ENCODE assay signal across 10 cellular contexts in the genomic region with DNA sequence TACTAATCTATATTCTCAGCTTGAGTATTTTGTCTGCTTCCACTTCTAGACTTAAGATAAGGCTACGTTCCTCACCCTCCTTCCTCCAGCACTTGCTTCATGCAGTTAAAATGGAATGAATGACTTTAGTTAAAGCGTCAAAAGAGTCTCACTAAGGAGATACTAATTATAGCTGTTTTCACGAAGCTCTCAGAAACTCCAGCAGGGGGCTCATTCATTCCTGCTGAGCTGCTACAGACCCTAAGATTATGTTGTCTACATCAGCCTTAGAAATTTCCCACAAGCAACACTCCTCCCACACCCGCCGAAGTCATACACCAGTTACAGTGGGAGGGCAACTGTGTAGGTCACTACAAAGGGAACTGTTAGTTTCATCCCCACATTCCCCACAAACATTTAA. TPM values are rescaled to one million over a fixed set of nuclear protein-coding genes. Genes with fewer than 3 reads are reported as not detected.
DNase-seq lines count a peak whose midpoint lies in the region; ATAC-seq and TF ChIP-seq lines count a peak whose summit lies in the region.
"Had no signal": no experiment of that assay in that cellular context is flagged by ENCODE, and none has a peak within 500 bp of the region (broad histone marks: within the 10 kb centered on the region; RNA-seq: fewer than 3 reads in every experiment).

No MANE protein-coding gene starts in this region.

- H3K27me3 Mint-ChIP-seq in natural killer cell (ENCODE audit: low read depth in 2 of 2), result peaks cover 0 to 4% of the 10 kb centered on the region in 2 donors
- no peaks in the 10 kb centered on the region for H3K27me3 Mint-ChIP-seq in natural killer cell treated with Interleukin-12 subunit alpha and Interleukin-12 subunit beta and Interleukin-15 and Interleukin-18, amount 100 ng/mL, for 72 hours

- H3F3A ChIP-seq in PC-3 (ENCODE audit: low read length, unreplicated experiment), result no peaks in the 10 kb centered on the region

- H3K27me3 ChIP-seq in PC-3 (ENCODE audit: low read length) (no peaks in the 10 kb centered on the region), fibroblast of lung (ENCODE audit: control insufficient read depth, insufficient read depth, low read length) (peaks cover 5% of the 10 kb centered on the region), dorsolateral prefrontal cortex (peaks cover 0 to 6% (median 0%) of the 10 kb centered on the region in 45 donors), tibial nerve (no peaks in the 10 kb centered on the region)

- H3K27ac ChIP-seq in PC-3 (ENCODE audit: low read length), result no peak overlapping the region
- H3K27ac ChIP-seq in fibroblast of lung (ENCODE audit: insufficient read depth, low read length), result no peak overlapping the region
- H3K27ac ChIP-seq in dorsolateral prefrontal cortex, result no peak overlapping the region
- H3K27ac ChIP-seq in tibial nerve, result peak overlapping the region in 1 of 4 donors; percentile 0

- TF ChIP-seq EP300 in tibial nerve (IDR thresholded peaks at IDR 0.05), result no peak

- BruUV-seq in PC-3 (replicated peaks; lab: Mats Ljungman, UMichigan), result no TSS peak

- H3K79me2 ChIP-seq in PC-3 (ENCODE audit: low read length) (no peaks in the 10 kb centered on the region), fibroblast of lung (ENCODE audit: control insufficient read depth, insufficient read depth, low read length) (no peaks in the 10 kb centered on the region)

- intact Hi-C loops in natural killer cell (cut with micrococcal nuclease) (no loop called here), PC-3 (cut with micrococcal nuclease) (no loop called here), dorsolateral prefrontal cortex (cut with DNase I) (loop anchor here in 1 of 2 donors (5.0 kb wide), 1 partner anchor 42 kb away; no protein-coding TSS in a partner anchor)

- no peak overlapping the region for H3K4me3 Mint-ChIP-seq in natural killer cell
- no peak overlapping the region for H3K4me3 Mint-ChIP-seq in natural killer cell treated with Interleukin-12 subunit alpha and Interleukin-12 subunit beta and Interleukin-15 and Interleukin-18, amount 100 ng/mL, for 72 hours
- H3K4me3 Mint-ChIP-seq: activated CD8-positive, alpha-beta memory T cell treated with anti-CD3 and anti-CD28 coated beads, Interleukin-2, amount 10 ng/mL, durations not matched to agents 7 days and 5 days had no signal

- H3K4me1 ChIP-seq in PC-3 (ENCODE audit: insufficient read depth, low read length) (peaks cover 11% of the 10 kb centered on the region), fibroblast of lung (ENCODE audit: control insufficient read depth, extremely low read depth, insufficient read depth, low read length) (no peaks in the 10 kb centered on the region), tibial nerve (peaks cover 0 to 20% (median 0%) of the 10 kb centered on the region in 4 donors)

- TF ChIP-seq CTCF in natural killer cell (IDR thresholded peaks at IDR 0.05) (no peak), PC-3 (conservative IDR thresholded peaks at IDR 0.05; ENCODE audit: low read depth, low read length) (peak; percentile 47; the same call in 1 of the 2 replicates), fibroblast of lung (conservative IDR thresholded peaks at IDR 0.05 in 1 of 2, IDR thresholded peaks at IDR 0.05 in 1 of 2; ENCODE audit: low read depth in 1 of 2, low read length in 2 of 2) (peak; percentile 17 to 52), dorsolateral prefrontal cortex (IDR thresholded peaks at IDR 0.05 in 54 of 56, conservative IDR thresholded peaks at IDR 0.05 in 2 of 56; ENCODE audit: low read depth in 1 of 56, partially characterized antibody in 56 of 56) (peak in 1 of 56 donors; percentile 12), tibial nerve (IDR thresholded peaks at IDR 0.05) (peak in 1 of 5 experiments; percentile 14)

- peak in 2 of 3 donors; percentile 27 to 58 for ATAC-seq in natural killer cell
- no peak for ATAC-seq in natural killer cell treated with Interleukin-12 subunit alpha and Interleukin-12 subunit beta and Interleukin-15 and Interleukin-18, amount 100 ng/mL, for 72 hours
- ATAC-seq in PC-3, result no peak
- ATAC-seq: activated CD8-positive, alpha-beta memory T cell treated with anti-CD3 and anti-CD28 coated beads, Interleukin-2, amount 10 ng/mL, durations not matched to agents 7 days and 5 days had no signal

- POLR2A ChIA-PET in PC-3 (lab: Charles Lee; ENCODE audit: unreplicated experiment), result interaction anchor here (0.7 kb wide), 1 partner anchor 58 kb away, joined by 5 read pairs; no protein-coding TSS in a partner anchor

- H3K4me3 ChIP-seq in PC-3 (ENCODE audit: low read length) (no peak overlapping the region), fibroblast of lung (replicated peaks in 1 of 4; ENCODE audit: control extremely low read depth in 1 of 4, insufficient read depth in 1 of 4, low read depth in 3 of 4, low read length in 4 of 4) (no peak overlapping the region), dorsolateral prefrontal cortex (no peak overlapping the region), tibial nerve (no peak overlapping the region)

- DNase-seq in natural killer cell (no peak), PC-3 (peak; percentile 41), fibroblast of lung (ENCODE audit: low read depth in 2 of 2) (peak; percentile 18 to 62), T-helper 2 cell (no peak), cerebellar cortex (ENCODE audit: low spot score) (no peak), dorsolateral prefrontal cortex (no peak), tibial nerve (ENCODE audit: low spot score in 2 of 2) (no peak)
- no peak for DNase-seq in natural killer cell treated with Interleukin-12 subunit alpha and Interleukin-12 subunit beta and Interleukin-15 and Interleukin-18, amount 100 ng/mL, for 72 hours (ENCODE audit: low spot score)
- DNase-seq: activated CD8-positive, alpha-beta memory T cell treated with anti-CD3 and anti-CD28 coated beads, Interleukin-2, amount 10 ng/mL, durations not matched to agents 7 days and 5 days; hypothalamus had no signal

- no peaks in the 10 kb centered on the region for H3K36me3 Mint-ChIP-seq in natural killer cell
- H3K36me3 Mint-ChIP-seq in natural killer cell treated with Interleukin-12 subunit alpha and Interleukin-12 subunit beta and Interleukin-15 and Interleukin-18, amount 100 ng/mL, for 72 hours, result no peaks in the 10 kb centered on the region
- H3K36me3 Mint-ChIP-seq: activated CD8-positive, alpha-beta memory T cell treated with anti-CD3 and anti-CD28 coated beads, Interleukin-2, amount 10 ng/mL, durations not matched to agents 7 days and 5 days had no signal

- no peaks in the 10 kb centered on the region for H3K9me3 ChIP-seq in PC-3 (ENCODE audit: low read length)
- no peaks in the 10 kb centered on the region for H3K9me3 ChIP-seq in fibroblast of lung (ENCODE audit: control insufficient read depth, insufficient read depth, low read depth, low read length)
- peaks cover 0 to 16% (median 0%) of the 10 kb centered on the region in 4 donors for H3K9me3 ChIP-seq in tibial nerve

- no peak overlapping the region for H3K27ac Mint-ChIP-seq in natural killer cell
- no peak overlapping the region for H3K27ac Mint-ChIP-seq in natural killer cell treated with Interleukin-12 subunit alpha and Interleukin-12 subunit beta and Interleukin-15 and Interleukin-18, amount 100 ng/mL, for 72 hours
- H3K27ac Mint-ChIP-seq: activated CD8-positive, alpha-beta memory T cell treated with anti-CD3 and anti-CD28 coated beads, Interleukin-2, amount 10 ng/mL, durations not matched to agents 7 days and 5 days had no signal

- H3K36me3 ChIP-seq in PC-3 (ENCODE audit: low read depth, low read length), result no peaks in the 10 kb centered on the region
- no peaks in the 10 kb centered on the region for H3K36me3 ChIP-seq in fibroblast of lung (ENCODE audit: control insufficient read depth, insufficient read depth, low read length)
- no peaks in the 10 kb centered on the region for H3K36me3 ChIP-seq in tibial nerve

- H3K9me2 ChIP-seq in PC-3 (replicated peaks; ENCODE audit: low read length), result no peaks in the 10 kb centered on the region

- no peak overlapping the region for H3K4me2 ChIP-seq in PC-3 (ENCODE audit: low read length)
- H3K4me2 ChIP-seq in fibroblast of lung (ENCODE audit: extremely low read depth, insufficient read depth, low read length), result no peak overlapping the region

- 30 to 31% methylated on average over 5 of the region's 5 CpGs for WGBS in tibial nerve, 2 donors

- H3K4me1 Mint-ChIP-seq in natural killer cell, result peaks cover 5% of the 10 kb centered on the region in 2 donors
- peaks cover 0 to 8% of the 10 kb centered on the region in 2 donors for H3K4me1 Mint-ChIP-seq in natural killer cell treated with Interleukin-12 subunit alpha and Interleukin-12 subunit beta and Interleukin-15 and Interleukin-18, amount 100 ng/mL, for 72 hours (ENCODE audit: low read depth in 2 of 2)
- H3K4me1 Mint-ChIP-seq: activated CD8-positive, alpha-beta memory T cell treated with anti-CD3 and anti-CD28 coated beads, Interleukin-2, amount 10 ng/mL, durations not matched to agents 7 days and 5 days had no signal

- no peak overlapping the region for H2AFZ ChIP-seq in PC-3 (ENCODE audit: low read length)
- H2AFZ ChIP-seq in fibroblast of lung (ENCODE audit: low read length), result no peak overlapping the region

- H4K20me1 ChIP-seq in PC-3 (ENCODE audit: low read length), result no peaks in the 10 kb centered on the region
- H4K20me1 ChIP-seq in fibroblast of lung (ENCODE audit: control insufficient read depth, extremely low read depth, insufficient read depth, low read length), result no peaks in the 10 kb centered on the region

- no peaks in the 10 kb centered on the region for H3K9me3 Mint-ChIP-seq in natural killer cell
- H3K9me3 Mint-ChIP-seq in natural killer cell treated with Interleukin-12 subunit alpha and Interleukin-12 subunit beta and Interleukin-15 and Interleukin-18, amount 100 ng/mL, for 72 hours, result no peaks in the 10 kb centered on the region

- TF ChIP-seq POLR2A in tibial nerve (IDR thresholded peaks at IDR 0.05), result no peak

- H3K9ac ChIP-seq in PC-3 (ENCODE audit: low read length) (no peak overlapping the region), fibroblast of lung (ENCODE audit: insufficient read depth, low read length) (no peak overlapping the region)

- CTCF ChIA-PET in PC-3 (lab: Charles Lee), result interaction anchor here (0.6 to 1.6 kb wide), 3 partner anchors 49 to 95 kb away, joined by 3 to 5 read pairs (median 4); no protein-coding TSS in a partner anchor

RNA-seq across cellular contexts. Expression of a gene that starts 57.0 kb away (rescaled TPM):
- 100 to 1,000 TPM in 1 of 3 donors, 10 to 100 TPM in 2; 54.2 to 106 (median 84.9) TPM for total RNA-seq in natural killer cell
- 10 to 100 TPM in 1 of 2 donors, 1 to 10 TPM in 1; 2.5 to 10.0 TPM for total RNA-seq in natural killer cell treated with Interleukin-12 subunit alpha and Interleukin-12 subunit beta and Interleukin-15 and Interleukin-18, amount 100 ng/mL, for 72 hours
- 32.6 and 42.2 TPM in 2 replicates for total RNA-seq in PC-3 (2014; rRNA removed)
- 30.3 and 44.9 TPM in 2 replicates for total RNA-seq in fibroblast of lung
- polyA plus RNA-seq in fibroblast of lung, result 13.8 and 17.8 TPM in 2 replicates
- 20.3 and 31.8 TPM in 2 replicates for polyA plus RNA-seq in fibroblast of lung (2012)
- 41.5 and 58.1 TPM in 2 replicates for polyA minus RNA-seq in fibroblast of lung (ENCODE audit: low replicate concordance)
- 10 to 100 TPM; 29.4 to 72.9 (median 48.3) TPM for total RNA-seq in dorsolateral prefrontal cortex
- 10 to 100 TPM; 50.9 to 87.0 (median 60.2) TPM for total RNA-seq in tibial nerve

Comparison
In these comparisons a context has a peak if more than half of its experiments do, and no peak if none do; other contexts are left out.
1. ATAC-seq: peak in natural killer cell (2 of 3); none in natural killer cell treated with Interleukin-12 subunit alpha and Interleukin-12 subunit beta and Interleukin-15 and Interleukin-18, amount 100 ng/mL, for 72 hours (0 of 2) and PC-3 (single experiment).
2. DNase-seq: peak in PC-3 (single experiment) and fibroblast of lung (2 of 2); none in natural killer cell (single experiment), natural killer cell treated with Interleukin-12 subunit alpha and Interleukin-12 subunit beta and Interleukin-15 and Interleukin-18, amount 100 ng/mL, for 72 hours (single experiment), T-helper 2 cell (0 of 5), cerebellar cortex (single experiment), dorsolateral prefrontal cortex (0 of 10) and tibial nerve (0 of 2).